Comparison of ENCODE assay signal across 27 cellular contexts in genomic region chr19:49806613-49806946, GRCh38. TPM values are rescaled to one million over a fixed set of nuclear protein-coding genes. Genes with fewer than 3 reads are reported as not detected.
DNase-seq lines count a peak whose midpoint lies in the region; ATAC-seq, FAIRE-seq and TF ChIP-seq lines count a peak whose summit lies in the region.
"Had no signal": no experiment of that assay in that cellular context is flagged by ENCODE, and none has a peak within 500 bp of the region (broad histone marks: within the 10 kb centered on the region; RNA-seq: fewer than 3 reads in every experiment).

No MANE protein-coding gene starts in this region.

- H4K91ac ChIP-seq in H1 (replicated peaks; ENCODE audit: insufficient read length, low read length): no peak overlapping the region

- no peak overlapping the region for H3K4me3 ChIP-seq in OCI-LY7 (ENCODE audit: low read depth, low read length, poor library complexity, severe bottlenecking)
- H3K4me3 ChIP-seq in H1 (ENCODE audit: extremely low read depth in 1 of 4, insufficient read depth in 2 of 4, low read depth in 3 of 4, low read length in 4 of 4): no peak overlapping the region
- H3K4me3 ChIP-seq in neutrophil (ENCODE audit: low read depth in 1 of 2, low read length in 1 of 2): no peak overlapping the region
- H3K4me3 ChIP-seq: ascending aorta, esophagus squamous epithelium, spleen, vagina had no signal

- no peak overlapping the region for H2AFZ ChIP-seq in OCI-LY7 (ENCODE audit: low read length)
- H2AFZ ChIP-seq in H1 (ENCODE audit: low read length): no peak overlapping the region

- peaks cover 32% of the 10 kb centered on the region for H3K4me1 Mint-ChIP-seq in activated CD4-positive, alpha-beta T cell treated with anti-CD3 and anti-CD28 coated beads, Interleukin-2, amount 10 ng/mL, durations not matched to agents 7 days and 5 days

- H2BK5ac ChIP-seq in H1 (ENCODE audit: low read depth, low read length): no peak overlapping the region

- H3K56ac ChIP-seq in H1 (replicated peaks; ENCODE audit: insufficient read length, low read depth, low read length): no peak overlapping the region

- H3K4me2 ChIP-seq in OCI-LY7 (ENCODE audit: low read length) (no peak overlapping the region), H1 (ENCODE audit: insufficient read depth in 1 of 2, low read depth in 2 of 2, low read length in 2 of 2) (no peak overlapping the region)

- no peak for FAIRE-seq in H1 (lab: Jason Lieb, UNC)

- POLR2A ChIA-PET in activated CD4-positive, alpha-beta T cell treated with anti-CD3 and anti-CD28 coated beads, Interleukin-2, amount 10 ng/mL, durations not matched to agents 7 days and 5 days (lab: Charles Lee): no interaction called here
- POLR2A ChIA-PET in OCI-LY7 (lab: Charles Lee): no interaction called here
- POLR2A ChIA-PET in H1 (lab: Charles Lee; ENCODE audit: partially characterized antibody): interaction anchor here (0.6 to 2.2 kb wide), 4 partner anchors 44 to 130 kb away, joined by 4 to 10 read pairs (median 6); partner anchors contain the start of genes PRMT1 and PTOV1

- H3K36me3 ChIP-seq in OCI-LY7 (ENCODE audit: insufficient read depth, low read length): peaks cover 51% of the 10 kb centered on the region
- H3K36me3 ChIP-seq in H1 (ENCODE audit: control insufficient read depth in 2 of 4, insufficient read depth in 4 of 4, low read length in 3 of 4): peaks cover 2 to 12% (median 5%) of the 10 kb centered on the region in 4 experiments; a peak in 6 of 8 replicates
- peaks cover 58% of the 10 kb centered on the region for H3K36me3 ChIP-seq in neutrophil

- peaks cover 17% of the 10 kb centered on the region for H3K36me3 Mint-ChIP-seq in activated CD4-positive, alpha-beta T cell treated with anti-CD3 and anti-CD28 coated beads, Interleukin-2, amount 10 ng/mL, durations not matched to agents 7 days and 5 days (ENCODE audit: low read depth)

- TSS peak; percentile 57 for BruUV-seq in OCI-LY7 (replicated peaks; lab: Mats Ljungman, UMichigan)

- H3K4me3 Mint-ChIP-seq in activated CD4-positive, alpha-beta T cell treated with anti-CD3 and anti-CD28 coated beads, Interleukin-2, amount 10 ng/mL, durations not matched to agents 7 days and 5 days: no peak overlapping the region
- H3K4me3 Mint-ChIP-seq: HFFc6 had no signal

- DNase-seq in activated CD4-positive, alpha-beta T cell treated with anti-CD3 and anti-CD28 coated beads, Interleukin-2, amount 10 ng/mL, durations not matched to agents 7 days and 5 days: no peak
- DNase-seq in activated CD4-positive, alpha-beta T cell treated with anti-CD3 and anti-CD28 coated beads for 48 hours: no peak
- DNase-seq in OCI-LY7 (ENCODE audit: low spot score): no peak
- no peak for DNase-seq in H1 (ENCODE audit: low read depth in 1 of 2, low spot score in 2 of 2)
- DNase-seq in GM13977 (ENCODE audit: low spot score): no peak
- no peak for DNase-seq in hypothalamus (lab: John Stamatoyannopoulos, UW)
- DNase-seq: activated CD4-positive, alpha-beta T cell treated with anti-CD3 and anti-CD28 coated beads for 4 hours; activated naive CD4-positive, alpha-beta T cell; activated T-cell treated with anti-CD3 and anti-CD28 coated beads for 4 hours; BE2C; effector CD8-positive, alpha-beta T cell; esophagus squamous epithelium; HFFc6; left cardiac atrium; NCI-H146; NCI-H2171; NCI-H526 treated with DMSO at 0.1 percent for 48 hours; retina; spleen; stimulated activated CD4-positive, alpha-beta T cell treated with anti-CD3 and anti-CD28 coated beads, Interleukin-4, amount 100 ng/mL, for 4 hours had no signal

- no peak overlapping the region for H2BK20ac ChIP-seq in H1 (ENCODE audit: low read length)

- H4K8ac ChIP-seq in H1 (ENCODE audit: extremely low read depth, insufficient read depth, low read length): peak overlapping the region; percentile 52; the same call in 1 of the 2 replicates

- H2BK12ac ChIP-seq in H1 (ENCODE audit: low read depth, low read length): no peak overlapping the region

- no peak overlapping the region for H3K14ac ChIP-seq in H1 (ENCODE audit: insufficient read length)

- TF ChIP-seq EP300 in H1 (IDR thresholded peaks at IDR 0.05; ENCODE audit: borderline replicate concordance in 1 of 2, low read depth in 2 of 2, low read length in 2 of 2): no peak

- no peaks in the 10 kb centered on the region for H3K79me1 ChIP-seq in H1 (ENCODE audit: low read depth, low read length)

- no peak overlapping the region for H3K23ac ChIP-seq in H1 (ENCODE audit: insufficient read length)

- H3K27me3 ChIP-seq in H1 (replicated peaks in 1 of 4; ENCODE audit: control insufficient read depth in 3 of 4, extremely low read depth in 1 of 4, insufficient read depth in 3 of 4, low read length in 3 of 4): no peaks in the 10 kb centered on the region
- H3K27me3 ChIP-seq in neutrophil: no peaks in the 10 kb centered on the region
- H3K27me3 ChIP-seq: ascending aorta, BE2C, esophagus squamous epithelium, spleen, vagina had no signal

- CTCF ChIA-PET in activated CD4-positive, alpha-beta T cell treated with anti-CD3 and anti-CD28 coated beads, Interleukin-2, amount 10 ng/mL, durations not matched to agents 7 days and 5 days (lab: Charles Lee): interaction anchor here (1.2 kb wide), 1 partner anchor 8 kb away, joined by 4 read pairs; no protein-coding TSS in a partner anchor
- CTCF ChIA-PET in OCI-LY7 (lab: Charles Lee; ENCODE audit: unreplicated experiment): no interaction called here
- CTCF ChIA-PET in H1 (lab: Charles Lee; ENCODE audit: partially characterized antibody): interaction anchor here (1.3 kb wide), 1 partner anchor 8 kb away, joined by 4 read pairs; no protein-coding TSS in a partner anchor

- H3K23me2 ChIP-seq in H1 (ENCODE audit: low read depth, low read length): peaks cover 4% of the 10 kb centered on the region; the same call in 1 of the 2 replicates

- no peak for TF ChIP-seq RAD21 in H1 (IDR thresholded peaks at IDR 0.05 in 1 of 2, conservative IDR thresholded peaks at IDR 0.05 in 1 of 2; ENCODE audit: low read depth in 2 of 2, low read length in 2 of 2)

- H3K4me1 ChIP-seq in OCI-LY7 (ENCODE audit: insufficient read depth, low read length, poor library complexity, severe bottlenecking): peaks cover 18% of the 10 kb centered on the region
- H3K4me1 ChIP-seq in H1 (replicated peaks in 1 of 4; ENCODE audit: control insufficient read depth in 3 of 4, insufficient read depth in 4 of 4, low read length in 3 of 4): peaks cover 4 to 26% (median 17%) of the 10 kb centered on the region in 4 experiments
- peaks cover 26 to 33% of the 10 kb centered on the region in 2 experiments for H3K4me1 ChIP-seq in neutrophil (ENCODE audit: control insufficient read depth in 1 of 2, insufficient read depth in 1 of 2, low read depth in 1 of 2, low read length in 1 of 2)

- intact Hi-C loops in OCI-LY7 (cut with micrococcal nuclease; ENCODE audit: unreplicated experiment): no loop called here

- no peak overlapping the region for H2BK120ac ChIP-seq in H1 (replicated peaks; ENCODE audit: low read depth, low read length)

- peak overlapping the region; percentile 50 for H3K27ac Mint-ChIP-seq in activated CD4-positive, alpha-beta T cell treated with anti-CD3 and anti-CD28 coated beads, Interleukin-2, amount 10 ng/mL, durations not matched to agents 7 days and 5 days
- H3K27ac Mint-ChIP-seq: HFFc6 had no signal

- no peak overlapping the region for H2BK15ac ChIP-seq in H1 (ENCODE audit: low read length)

- H4K20me1 ChIP-seq in OCI-LY7 (ENCODE audit: insufficient read depth, low read length) (no peaks in the 10 kb centered on the region), H1 (replicated peaks in 1 of 2; ENCODE audit: control insufficient read depth in 1 of 2, insufficient read depth in 2 of 2, low read length in 2 of 2) (peaks cover 0 to 9% of the 10 kb centered on the region in 2 experiments)

- H3K27ac ChIP-seq in OCI-LY7 (ENCODE audit: low read depth, low read length, poor library complexity, severe bottlenecking) (no peak overlapping the region), H1 (ENCODE audit: low read depth, low read length) (no peak overlapping the region), neutrophil (peak overlapping the region; percentile 85)
- H3K27ac ChIP-seq: ascending aorta, esophagus squamous epithelium, vagina had no signal

- H2AK5ac ChIP-seq in H1 (ENCODE audit: low read depth, low read length): no peak overlapping the region

- H3K18ac ChIP-seq in H1 (ENCODE audit: extremely low read depth, low read length): no peak overlapping the region

- no peaks in the 10 kb centered on the region for H3K9me3 Mint-ChIP-seq in activated CD4-positive, alpha-beta T cell treated with anti-CD3 and anti-CD28 coated beads, Interleukin-2, amount 10 ng/mL, durations not matched to agents 7 days and 5 days
- H3K9me3 Mint-ChIP-seq: HFFc6 had no signal

- 95% methylated on average over 8 of the region's 8 CpGs; no CpG with 5 or more reads in 1 of the 2 experiments for whole genome bisulfite sequencing in H1 (ENCODE audit: extremely low coverage in 1 of 2, insufficient coverage in 1 of 2, insufficient read length in 1 of 2, insufficient replicate concordance in 2 of 2, low coverage in 1 of 2, low lambda C conversion rate in 2 of 2, missing lambda C conversion rate in 1 of 2), 2 experiments

- H3K9me3 ChIP-seq in OCI-LY7 (ENCODE audit: low read length) (no peaks in the 10 kb centered on the region), H1 (ENCODE audit: insufficient read depth in 2 of 2, low read depth in 1 of 2, low read length in 1 of 2) (no peaks in the 10 kb centered on the region), neutrophil (no peaks in the 10 kb centered on the region)
- H3K9me3 ChIP-seq: ascending aorta, BE2C, esophagus squamous epithelium, spleen, vagina had no signal

- H3K4ac ChIP-seq in H1 (replicated peaks; ENCODE audit: insufficient read length, low read depth, low read length): no peak overlapping the region

- TF ChIP-seq POLR2A in H1 (IDR thresholded peaks at IDR 0.05; ENCODE audit: control extremely low read depth in 1 of 2, low read depth in 2 of 2, low read length in 2 of 2): no peak

- no peak for ATAC-seq in HG02610 (IDR thresholded peaks at IDR 0.05; ENCODE audit: unreplicated experiment)
- ATAC-seq: left cardiac atrium had no signal

- in situ Hi-C loops in GM13977 (cut with MboI; ENCODE audit: low pct_unique_long_range_greater_than_20kb, low sequenced_read_pairs, unreplicated experiment): no loop called here

- no peaks in the 10 kb centered on the region for H3K9me2 ChIP-seq in OCI-LY7 (ENCODE audit: insufficient read depth, low read length)

- no peaks in the 10 kb centered on the region for H3K27me3 Mint-ChIP-seq in activated CD4-positive, alpha-beta T cell treated with anti-CD3 and anti-CD28 coated beads, Interleukin-2, amount 10 ng/mL, durations not matched to agents 7 days and 5 days

- no peak overlapping the region for H4K5ac ChIP-seq in H1 (ENCODE audit: insufficient read length, low read depth, low read length)

- no peak overlapping the region for H3K9ac ChIP-seq in H1 (replicated peaks in 1 of 4; ENCODE audit: extremely low read depth in 1 of 4, low read depth in 3 of 4, low read length in 3 of 4)

- H3K79me2 ChIP-seq in OCI-LY7 (ENCODE audit: insufficient read depth, low read depth, low read length) (no peaks in the 10 kb centered on the region), H1 (ENCODE audit: control insufficient read depth in 1 of 2, insufficient read depth in 2 of 2, low read length in 2 of 2) (no peaks in the 10 kb centered on the region)

- TF ChIP-seq CTCF in OCI-LY7 (conservative IDR thresholded peaks at IDR 0.05; ENCODE audit: low read length): no peak
- no peak for TF ChIP-seq CTCF in H1 (IDR thresholded peaks at IDR 0.05; ENCODE audit: control extremely low read depth in 1 of 3, insufficient read depth in 1 of 3, low read depth in 1 of 3, low read length in 3 of 3)
- TF ChIP-seq CTCF in neutrophil (IDR thresholded peaks at IDR 0.05): no peak
- no peak for TF ChIP-seq CTCF in GM13977 (IDR thresholded peaks at IDR 0.05; ENCODE audit: extremely low read depth, insufficient read depth, missing control alignments)

RNA-seq across cellular contexts. Expression of gene FUZ, which starts 6.5 kb away (rescaled TPM):
- 10 to 100 TPM; 13.3 to 13.9 TPM for total RNA-seq in activated CD4-positive, alpha-beta T cell treated with anti-CD3 and anti-CD28 coated beads, Interleukin-2, amount 10 ng/mL, durations not matched to agents 7 days and 5 days
- 33.6 and 35.1 TPM in 2 replicates for total RNA-seq in OCI-LY7 (2014; rRNA removed; shearing (Covaris generic))
- 28.1 and 34.6 TPM in 2 replicates for total RNA-seq in OCI-LY7 (2022)
- 33.9 and 34.1 TPM in 2 replicates for total RNA-seq in H1 (2021; fragmentation: NEBNext Ultra II Directional; extraction: Animal tissue kit (Norgen Biotek cat#: 25700))
- polyA plus RNA-seq in H1 (2011; rRNA removed): 28.4 and 43.8 TPM in 2 replicates
- 43.8 TPM for polyA plus RNA-seq in H1 (2011; cell fraction: cytosol; rRNA removed)
- 52.1 TPM for polyA plus RNA-seq in H1 (2011; cell fraction: nucleus; rRNA removed)
- 32.0 to 45.8 TPM (median 39.3 TPM) in 4 replicates for polyA plus RNA-seq in H1 (2012, experiment 1 of 2)
- polyA plus RNA-seq in H1 (2012, experiment 2 of 2): 54.2 TPM
- 17.6 TPM for polyA plus RNA-seq in H1 (2013, experiment 1 of 2)
- polyA plus RNA-seq in H1 (2013, experiment 2 of 2): 17.2 TPM
- 13.3 and 17.7 TPM in 2 replicates for polyA minus RNA-seq in H1 (2011; rRNA and poly(A)+ RNA removed)
- 18.9 TPM for polyA minus RNA-seq in H1 (2011; cell fraction: cytosol; rRNA and poly(A)+ RNA removed)
- 19.4 TPM for polyA minus RNA-seq in H1 (2011; cell fraction: nucleus; rRNA and poly(A)+ RNA removed)

RNA-seq across cellular contexts. Expression of gene MED25, which starts 11.5 kb away (rescaled TPM):
- 10 to 100 TPM; 57.9 to 62.7 TPM for total RNA-seq in activated CD4-positive, alpha-beta T cell treated with anti-CD3 and anti-CD28 coated beads, Interleukin-2, amount 10 ng/mL, durations not matched to agents 7 days and 5 days
- total RNA-seq in OCI-LY7 (2014; rRNA removed; shearing (Covaris generic)): 73.5 and 85.1 TPM in 2 replicates
- total RNA-seq in OCI-LY7 (2022): 111 and 146 TPM in 2 replicates
- 71.4 and 73.9 TPM in 2 replicates for total RNA-seq in H1 (2021; fragmentation: NEBNext Ultra II Directional; extraction: Animal tissue kit (Norgen Biotek cat#: 25700))
- polyA plus RNA-seq in H1 (2011; rRNA removed): 21.6 and 40.4 TPM in 2 replicates
- polyA plus RNA-seq in H1 (2011; cell fraction: cytosol; rRNA removed): 21.8 TPM
- polyA plus RNA-seq in H1 (2011; cell fraction: nucleus; rRNA removed): 81.4 TPM
- polyA plus RNA-seq in H1 (2012, experiment 1 of 2): 52.6 to 80.3 TPM (median 65.6 TPM) in 4 replicates
- polyA plus RNA-seq in H1 (2012, experiment 2 of 2): 50.2 TPM
- 42.3 TPM for polyA plus RNA-seq in H1 (2013, experiment 1 of 2)
- 40.4 TPM for polyA plus RNA-seq in H1 (2013, experiment 2 of 2)
- polyA minus RNA-seq in H1 (2011; rRNA and poly(A)+ RNA removed): 28.0 and 50.4 TPM in 2 replicates
- polyA minus RNA-seq in H1 (2011; cell fraction: cytosol; rRNA and poly(A)+ RNA removed): 34.3 TPM
- 41.3 TPM for polyA minus RNA-seq in H1 (2011; cell fraction: nucleus; rRNA and poly(A)+ RNA removed)

RNA-seq across cellular contexts. Expression of gene AP2A1, which starts 39.8 kb away (rescaled TPM):
- 10 to 100 TPM; 77.2 to 87.9 TPM for total RNA-seq in activated CD4-positive, alpha-beta T cell treated with anti-CD3 and anti-CD28 coated beads, Interleukin-2, amount 10 ng/mL, durations not matched to agents 7 days and 5 days
- total RNA-seq in OCI-LY7 (2014; rRNA removed; shearing (Covaris generic)): 29.7 and 47.4 TPM in 2 replicates
- total RNA-seq in OCI-LY7 (2022): 46.9 and 50.4 TPM in 2 replicates
- total RNA-seq in H1 (2021; fragmentation: NEBNext Ultra II Directional; extraction: Animal tissue kit (Norgen Biotek cat#: 25700)): 105 and 109 TPM in 2 replicates
- polyA plus RNA-seq in H1 (2011; rRNA removed): 106 and 157 TPM in 2 replicates
- polyA plus RNA-seq in H1 (2011; cell fraction: cytosol; rRNA removed): 101 TPM
- 148 TPM for polyA plus RNA-seq in H1 (2011; cell fraction: nucleus; rRNA removed)
- 64.9 to 109 TPM (median 104 TPM) in 4 replicates for polyA plus RNA-seq in H1 (2012, experiment 1 of 2)
- polyA plus RNA-seq in H1 (2012, experiment 2 of 2): 114 TPM
- 58.6 TPM for polyA plus RNA-seq in H1 (2013, experiment 1 of 2)
- polyA plus RNA-seq in H1 (2013, experiment 2 of 2): 55.8 TPM
- 103 and 108 TPM in 2 replicates for polyA minus RNA-seq in H1 (2011; rRNA and poly(A)+ RNA removed)
- 101 TPM for polyA minus RNA-seq in H1 (2011; cell fraction: cytosol; rRNA and poly(A)+ RNA removed)
- polyA minus RNA-seq in H1 (2011; cell fraction: nucleus; rRNA and poly(A)+ RNA removed): 76.4 TPM

RNA-seq across cellular contexts. Expression of gene TSKS, which starts 43.5 kb away (rescaled TPM):
- 1 to 10 TPM; 4.5 to 5.4 TPM for total RNA-seq in activated CD4-positive, alpha-beta T cell treated with anti-CD3 and anti-CD28 coated beads, Interleukin-2, amount 10 ng/mL, durations not matched to agents 7 days and 5 days
- not detected in 2 replicates for total RNA-seq in OCI-LY7 (2014; rRNA removed; shearing (Covaris generic))
- total RNA-seq in OCI-LY7 (2022): not detected in 2 replicates
- not detected in 2 replicates for total RNA-seq in H1 (2021; fragmentation: NEBNext Ultra II Directional; extraction: Animal tissue kit (Norgen Biotek cat#: 25700))
- 0.21 and 0.24 TPM in 2 replicates for polyA plus RNA-seq in H1 (2011; rRNA removed)
- 0.39 TPM for polyA plus RNA-seq in H1 (2011; cell fraction: cytosol; rRNA removed)
- polyA plus RNA-seq in H1 (2011; cell fraction: nucleus; rRNA removed): 0.17 TPM
- polyA plus RNA-seq in H1 (2012, experiment 1 of 2): 0.23 to 0.47 TPM (median 0.25 TPM) in 3 of 4 replicates, not detected in the other
- not detected for polyA plus RNA-seq in H1 (2012, experiment 2 of 2)
- 0.36 TPM for polyA plus RNA-seq in H1 (2013, experiment 1 of 2)
- 0.20 TPM for polyA plus RNA-seq in H1 (2013, experiment 2 of 2)
- 0.12 TPM in 1 of 2 replicates, not detected in the other for polyA minus RNA-seq in H1 (2011; rRNA and poly(A)+ RNA removed)
- polyA minus RNA-seq in H1 (2011; cell fraction: cytosol; rRNA and poly(A)+ RNA removed): not detected
- polyA minus RNA-seq in H1 (2011; cell fraction: nucleus; rRNA and poly(A)+ RNA removed): not detected
- total RNA-seq: A172, ascending aorta, cerebellum, esophagus squamous epithelium, HFFc6, temporal lobe had no signal

RNA-seq across cellular contexts. Expression of gene PTOV1, which starts 44.4 kb away (rescaled TPM):
- total RNA-seq in activated CD4-positive, alpha-beta T cell treated with anti-CD3 and anti-CD28 coated beads, Interleukin-2, amount 10 ng/mL, durations not matched to agents 7 days and 5 days: 10 to 100 TPM; 60.7 to 76.8 TPM
- 101 and 124 TPM in 2 replicates for total RNA-seq in OCI-LY7 (2014; rRNA removed; shearing (Covaris generic))
- 105 and 114 TPM in 2 replicates for total RNA-seq in OCI-LY7 (2022)
- 251 and 261 TPM in 2 replicates for total RNA-seq in H1 (2021; fragmentation: NEBNext Ultra II Directional; extraction: Animal tissue kit (Norgen Biotek cat#: 25700))
- polyA plus RNA-seq in H1 (2011; rRNA removed): 147 and 213 TPM in 2 replicates
- polyA plus RNA-seq in H1 (2011; cell fraction: cytosol; rRNA removed): 136 TPM
- polyA plus RNA-seq in H1 (2011; cell fraction: nucleus; rRNA removed): 397 TPM
- 183 to 286 TPM (median 253 TPM) in 4 replicates for polyA plus RNA-seq in H1 (2012, experiment 1 of 2)
- polyA plus RNA-seq in H1 (2012, experiment 2 of 2): 215 TPM
- 166 TPM for polyA plus RNA-seq in H1 (2013, experiment 1 of 2)
- polyA plus RNA-seq in H1 (2013, experiment 2 of 2): 157 TPM
- polyA minus RNA-seq in H1 (2011; rRNA and poly(A)+ RNA removed): 82.9 and 117 TPM in 2 replicates
- polyA minus RNA-seq in H1 (2011; cell fraction: cytosol; rRNA and poly(A)+ RNA removed): 124 TPM
- 139 TPM for polyA minus RNA-seq in H1 (2011; cell fraction: nucleus; rRNA and poly(A)+ RNA removed)
